In genomic region chr20:22520381-22520780, GRCh38 we compare ENCODE assay signal across 37 cellular contexts.
"Had no signal": no experiment of that assay in that cellular context is flagged by ENCODE, and none has a peak within 500 bp of the region (broad histone marks: within the 10 kb centered on the region; RNA-seq: fewer than 3 reads in every experiment).

No MANE protein-coding gene starts in this region.

- H3K4me1 Mint-ChIP-seq: activated B cell treated with CpG ODN at 0.5 μM for 24 hours; activated CD4-positive, alpha-beta T cell treated with anti-CD3 and anti-CD28 coated beads, Interleukin-2, amount 10 ng/mL, durations not matched to agents 24 days and 14 days; activated naive CD4-positive, alpha-beta T cell treated with anti-CD3 and anti-CD28 coated beads, Interleukin-2, amount 10 ng/mL, durations not matched to agents 7 days and 5 days; activated naive CD4-positive, alpha-beta T cell treated with anti-CD3 and anti-CD28 coated beads, Interleukin-2, amount 50 U/mL, for 24 hours; activated naive CD8-positive, alpha-beta T cell treated with anti-CD3 and anti-CD28 coated beads, Interleukin-2, amount 10 ng/mL, durations not matched to agents 7 days and 5 days; activated naive CD8-positive, alpha-beta T cell treated with anti-CD3 and anti-CD28 coated beads, Interleukin-2, amount 50 U/mL, for 24 hours; activated T-helper 17 cell treated with anti-CD3 and anti-CD28 coated beads, Interleukin-2, amount 50 U/mL, for 72 hours; brain; central memory CD8-positive, alpha-beta T cell had no signal

- H3K27ac ChIP-seq: ascending aorta, cardiac muscle cell, VCaP had no signal

- ATAC-seq: activated CD8-positive, alpha-beta T cell treated with anti-CD3 and anti-CD28 coated beads for 36 hours; activated naive CD8-positive, alpha-beta T cell treated with anti-CD3 and anti-CD28 coated beads, Interleukin-2, amount 50 U/mL, for 24 hours; activated T-cell treated with anti-CD3 and anti-CD28 coated beads, Interleukin-2, amount 50 U/mL, for 4 hours; activated T-cell treated with anti-CD3 and anti-CD28 coated beads, Interleukin-2, amount 50 U/mL, for 72 hours; activated T-helper 17 cell treated with anti-CD3 and anti-CD28 coated beads, Interleukin-2, amount 50 U/mL, for 72 hours had no signal

- H3K27ac Mint-ChIP-seq: activated B cell treated with CpG ODN at 0.5 μM for 24 hours; activated CD4-positive, alpha-beta memory T cell treated with anti-CD3 and anti-CD28 coated beads for 36 hours; activated CD4-positive, alpha-beta T cell treated with anti-CD3 and anti-CD28 coated beads, Interleukin-2, amount 10 ng/mL, durations not matched to agents 24 days and 14 days; activated CD8-positive, alpha-beta T cell treated with anti-CD3 and anti-CD28 coated beads for 36 hours; activated naive CD4-positive, alpha-beta T cell treated with anti-CD3 and anti-CD28 coated beads, Interleukin-2, amount 10 ng/mL, durations not matched to agents 7 days and 5 days; activated naive CD4-positive, alpha-beta T cell treated with anti-CD3 and anti-CD28 coated beads, Interleukin-2, amount 50 U/mL, for 24 hours; activated naive CD8-positive, alpha-beta T cell; activated naive CD8-positive, alpha-beta T cell treated with anti-CD3 and anti-CD28 coated beads, Interleukin-2, amount 10 ng/mL, durations not matched to agents 7 days and 5 days; activated naive CD8-positive, alpha-beta T cell treated with anti-CD3 and anti-CD28 coated beads, Interleukin-2, amount 50 U/mL, for 24 hours; activated T-cell treated with anti-CD3 and anti-CD28 coated beads, Interleukin-2, amount 50 U/mL, for 72 hours; activated T-helper 1 cell treated with anti-CD3 and anti-CD28 coated beads, Interleukin-12 subunit alpha, Interleukin-12 subunit beta, Interleukin-2, Interleukin-4 antibody, amounts not matched to agents 30 ng/mL and 10 ng/mL and 1 ng/mL, durations not matched to agents 14 hours and 24 hours and 36 hours; activated T-helper 17 cell treated with anti-CD3 and anti-CD28 coated beads, Interleukin-2, amount 50 U/mL, for 72 hours; brain; T-helper 1 cell treated with Interleukin-12 subunit alpha and Interleukin-12 subunit beta and Interleukin-4 antibody, amounts not matched to agents 30 μg/mL and 1 μg/mL, for 36 hours; T-helper 2 cell treated with Interferon-gamma antibody and Interleukin-4, amounts not matched to agents 5 μg/mL and 100 μg/mL, for 36 hours had no signal

- H3K4me3 Mint-ChIP-seq: activated B cell treated with CpG ODN at 0.5 μM for 24 hours; activated CD4-positive, alpha-beta memory T cell treated with anti-CD3 and anti-CD28 coated beads for 36 hours; activated CD4-positive, alpha-beta T cell treated with anti-CD3 and anti-CD28 coated beads, Interleukin-2, amount 10 ng/mL, durations not matched to agents 24 days and 14 days; activated CD8-positive, alpha-beta T cell treated with anti-CD3 and anti-CD28 coated beads for 36 hours; activated naive CD4-positive, alpha-beta T cell treated with anti-CD3 and anti-CD28 coated beads, Interleukin-2, amount 10 ng/mL, durations not matched to agents 7 days and 5 days; activated naive CD4-positive, alpha-beta T cell treated with anti-CD3 and anti-CD28 coated beads, Interleukin-2, amount 50 U/mL, for 24 hours; activated naive CD8-positive, alpha-beta T cell; activated naive CD8-positive, alpha-beta T cell treated with anti-CD3 and anti-CD28 coated beads, Interleukin-2, amount 10 ng/mL, durations not matched to agents 7 days and 5 days; activated naive CD8-positive, alpha-beta T cell treated with anti-CD3 and anti-CD28 coated beads, Interleukin-2, amount 50 U/mL, for 24 hours; activated T-cell treated with anti-CD3 and anti-CD28 coated beads, Interleukin-2, amount 50 U/mL, for 4 hours; activated T-cell treated with anti-CD3 and anti-CD28 coated beads, Interleukin-2, amount 50 U/mL, for 72 hours; activated T-helper 1 cell treated with anti-CD3 and anti-CD28 coated beads, Interleukin-12 subunit alpha, Interleukin-12 subunit beta, Interleukin-2, Interleukin-4 antibody, amounts not matched to agents 30 ng/mL and 10 ng/mL and 1 ng/mL, durations not matched to agents 14 hours and 24 hours and 36 hours; activated T-helper 17 cell treated with anti-CD3 and anti-CD28 coated beads, Interleukin-2, amount 50 U/mL, for 72 hours; brain; central memory CD8-positive, alpha-beta T cell; T-helper 1 cell treated with Interleukin-12 subunit alpha and Interleukin-12 subunit beta and Interleukin-4 antibody, amounts not matched to agents 30 μg/mL and 1 μg/mL, for 36 hours; T-helper 2 cell treated with Interferon-gamma antibody and Interleukin-4, amounts not matched to agents 5 μg/mL and 100 μg/mL, for 36 hours had no signal

- H3K9me3 Mint-ChIP-seq: activated B cell treated with CpG ODN at 0.5 μM for 24 hours; activated CD4-positive, alpha-beta T cell treated with anti-CD3 and anti-CD28 coated beads, Interleukin-2, amount 10 ng/mL, durations not matched to agents 24 days and 14 days; activated CD8-positive, alpha-beta T cell treated with anti-CD3 and anti-CD28 coated beads for 36 hours; activated naive CD4-positive, alpha-beta T cell treated with anti-CD3 and anti-CD28 coated beads, Interleukin-2, amount 50 U/mL, for 24 hours; activated naive CD8-positive, alpha-beta T cell treated with anti-CD3 and anti-CD28 coated beads, Interleukin-2, amount 50 U/mL, for 24 hours; activated T-cell treated with anti-CD3 and anti-CD28 coated beads, Interleukin-2, amount 50 U/mL, for 4 hours; activated T-helper 1 cell treated with anti-CD3 and anti-CD28 coated beads, Interleukin-12 subunit alpha, Interleukin-12 subunit beta, Interleukin-2, Interleukin-4 antibody, amounts not matched to agents 30 ng/mL and 10 ng/mL and 1 ng/mL, durations not matched to agents 14 hours and 24 hours and 36 hours; activated T-helper 17 cell treated with anti-CD3 and anti-CD28 coated beads, Interleukin-2, amount 50 U/mL, for 72 hours; brain; T-helper 2 cell treated with Interferon-gamma antibody and Interleukin-4, amounts not matched to agents 5 μg/mL and 100 μg/mL, for 36 hours had no signal

- H3K36me3 Mint-ChIP-seq: activated CD4-positive, alpha-beta memory T cell treated with anti-CD3 and anti-CD28 coated beads for 36 hours; activated naive CD4-positive, alpha-beta T cell treated with anti-CD3 and anti-CD28 coated beads, Interleukin-2, amount 10 ng/mL, durations not matched to agents 7 days and 5 days; activated naive CD4-positive, alpha-beta T cell treated with anti-CD3 and anti-CD28 coated beads, Interleukin-2, amount 50 U/mL, for 24 hours; activated naive CD8-positive, alpha-beta T cell; activated naive CD8-positive, alpha-beta T cell treated with anti-CD3 and anti-CD28 coated beads, Interleukin-2, amount 10 ng/mL, durations not matched to agents 7 days and 5 days; brain had no signal

- H3K4me1 ChIP-seq: ascending aorta had no signal

- H3K4me3 ChIP-seq: ascending aorta, cardiac muscle cell had no signal

- DNase-seq: activated B cell treated with CpG ODN at 0.5 μM for 24 hours; activated CD4-positive, alpha-beta memory T cell treated with anti-CD3 and anti-CD28 coated beads for 36 hours; activated CD4-positive, alpha-beta T cell treated with anti-CD3 and anti-CD28 coated beads for 4 hours; activated CD4-positive, alpha-beta T cell treated with anti-CD3 and anti-CD28 coated beads, Interleukin-2, amount 10 ng/mL, durations not matched to agents 24 days and 14 days; activated CD4-positive, alpha-beta T cell treated with anti-CD3 and anti-CD28 coated beads, Interleukin-2, amount 50 U/mL, for 1 hour; activated CD4-positive, alpha-beta T cell treated with anti-CD3 and anti-CD28 coated beads, Interleukin-2, amount 50 U/mL, for 4 hours; activated CD4-positive, CD25-positive, alpha-beta regulatory T cell treated with anti-CD3 and anti-CD28 coated beads, Interleukin-2, amount 50 U/mL, for 72 hours; activated CD8-positive, alpha-beta memory T cell treated with anti-CD3 and anti-CD28 coated beads, Interleukin-2, amount 50 U/mL, for 4 hours; activated CD8-positive, alpha-beta T cell treated with anti-CD3 and anti-CD28 coated beads for 36 hours; activated effector memory CD4-positive, alpha-beta T cell treated with Interleukin-2 at 50 U/mL for 16 hours; activated gamma-delta T cell; activated naive CD4-positive, alpha-beta T cell treated with anti-CD3 and anti-CD28 coated beads, Interleukin-2, amount 10 ng/mL, durations not matched to agents 7 days and 5 days; activated naive CD4-positive, alpha-beta T cell treated with Interleukin-2 at 50 U/mL for 16 hours; activated naive CD8-positive, alpha-beta T cell treated with anti-CD3 and anti-CD28 coated beads, Interleukin-2, amount 10 ng/mL, durations not matched to agents 7 days and 5 days; activated naive CD8-positive, alpha-beta T cell treated with anti-CD3 and anti-CD28 coated beads, Interleukin-2, amount 50 U/mL, for 24 hours; activated T-cell treated with anti-CD3 and anti-CD28 coated beads for 4 hours; activated T-cell treated with anti-CD3 and anti-CD28 coated beads, Interleukin-2, amount 50 U/mL, for 1 hour; activated T-cell treated with anti-CD3 and anti-CD28 coated beads, Interleukin-2, amount 50 U/mL, for 4 hours; activated T-cell treated with anti-CD3 and anti-CD28 coated beads, Interleukin-2, amount 50 U/mL, for 72 hours; amygdala; anterior cingulate cortex; caudate nucleus; cerebellar nuclear complex; T-helper 1 cell; T-helper 2 cell; T-helper 9 cell had no signal

- H3K27me3 Mint-ChIP-seq: activated B cell treated with CpG ODN at 0.5 μM for 24 hours; activated CD4-positive, alpha-beta memory T cell treated with anti-CD3 and anti-CD28 coated beads for 36 hours; activated CD4-positive, alpha-beta T cell treated with anti-CD3 and anti-CD28 coated beads, Interleukin-2, amount 10 ng/mL, durations not matched to agents 24 days and 14 days; activated CD8-positive, alpha-beta T cell treated with anti-CD3 and anti-CD28 coated beads for 36 hours; activated naive CD4-positive, alpha-beta T cell treated with anti-CD3 and anti-CD28 coated beads, Interleukin-2, amount 50 U/mL, for 24 hours; activated naive CD8-positive, alpha-beta T cell treated with anti-CD3 and anti-CD28 coated beads, Interleukin-2, amount 10 ng/mL, durations not matched to agents 7 days and 5 days; activated T-helper 17 cell treated with anti-CD3 and anti-CD28 coated beads, Interleukin-2, amount 50 U/mL, for 72 hours; central memory CD8-positive, alpha-beta T cell had no signal

- H3K36me3 ChIP-seq: ascending aorta, cardiac muscle cell had no signal

- H3K9me3 ChIP-seq: ascending aorta had no signal

- H3K27me3 ChIP-seq: ascending aorta, cardiac muscle cell had no signal
